10 cellular contexts compared by ENCODE assay signal in genomic region chr1:159913451-159914192, GRCh38. TPM values are rescaled to one million over a fixed set of nuclear protein-coding genes. Genes with fewer than 3 reads are reported as not detected.
A peak's percentile ranks its signal among the peaks of the same experiment; 100 is the strongest.
DNase-seq lines count a peak whose midpoint lies in the region; ATAC-seq, FAIRE-seq and TF ChIP-seq lines count a peak whose summit lies in the region.
"Had no signal": no experiment of that assay in that cellular context is flagged by ENCODE, and none has a peak within 500 bp of the region (broad histone marks: within the 10 kb centered on the region; RNA-seq: fewer than 3 reads in every experiment).

No MANE protein-coding gene starts in this region.

- no peaks in the 10 kb centered on the region for H3K9me3 Mint-ChIP-seq in activated CD8-positive, alpha-beta T cell treated with anti-CD3 and anti-CD28 coated beads, Interleukin-2, amount 10 ng/mL, durations not matched to agents 7 days and 5 days (ENCODE audit: insufficient read depth)
- H3K9me3 Mint-ChIP-seq in activated CD8-positive, alpha-beta T cell treated with anti-CD3 and anti-CD28 coated beads for 36 hours: no peaks in the 10 kb centered on the region
- H3K9me3 Mint-ChIP-seq in T-cell: no peaks in the 10 kb centered on the region

- no peak for TF ChIP-seq EP300 in stomach (IDR thresholded peaks at IDR 0.05)

- DNase-seq in activated CD8-positive, alpha-beta T cell treated with anti-CD3 and anti-CD28 coated beads, Interleukin-2, amount 10 ng/mL, durations not matched to agents 7 days and 5 days: no peak
- DNase-seq in activated CD8-positive, alpha-beta T cell treated with anti-CD3 and anti-CD28 coated beads for 36 hours: no peak
- DNase-seq in T-cell (no peak), kidney (peak; percentile 79), stomach (peak; percentile 76), NCI-H2107 treated with DMSO at 0.1 percent for 48 hours (lab: John Stamatoyannopoulos, UW; ENCODE audit: unreplicated experiment) (no peak)
- DNase-seq: dermis blood vessel endothelial cell, right lobe of liver had no signal

- no peak overlapping the region for H3K9ac ChIP-seq in kidney (ENCODE audit: low read length in 2 of 2)

- peaks cover 5 to 13% of the 10 kb centered on the region in 2 donors for H3K36me3 ChIP-seq in kidney (ENCODE audit: control insufficient read depth in 1 of 2, insufficient read depth in 2 of 2, low read length in 2 of 2)
- peaks cover 11 to 28% (median 17%) of the 10 kb centered on the region in 4 donors for H3K36me3 ChIP-seq in stomach

- intact Hi-C loops in activated CD8-positive, alpha-beta T cell treated with anti-CD3 and anti-CD28 coated beads for 36 hours (cut with micrococcal nuclease): no loop called here
- intact Hi-C loops in kidney (cut with DNase I): no loop called here
- intact Hi-C loops in stomach (cut with DNase I; ENCODE audit: low total_unique reads): no loop called here

- CTCF ChIA-PET in activated CD8-positive, alpha-beta T cell treated with anti-CD3 and anti-CD28 coated beads, Interleukin-2, amount 10 ng/mL, durations not matched to agents 7 days and 5 days (lab: Charles Lee): no interaction called here
- CTCF ChIA-PET in activated CD8-positive, alpha-beta T cell treated with anti-CD3 and anti-CD28 coated beads for 36 hours (lab: Charles Lee): interaction anchor here (1.4 kb wide), 1 partner anchor 115 kb away, joined by 3 read pairs; no protein-coding TSS in a partner anchor
- CTCF ChIA-PET in T-cell (lab: Charles Lee): no interaction called here

- no peak overlapping the region for H3K4me3 Mint-ChIP-seq in activated CD8-positive, alpha-beta T cell treated with anti-CD3 and anti-CD28 coated beads, Interleukin-2, amount 10 ng/mL, durations not matched to agents 7 days and 5 days
- H3K4me3 Mint-ChIP-seq in activated CD8-positive, alpha-beta T cell treated with anti-CD3 and anti-CD28 coated beads for 36 hours: no peak overlapping the region
- peak overlapping the region in 1 of 3 donors; percentile 63 for H3K4me3 Mint-ChIP-seq in T-cell

- ATAC-seq in activated CD8-positive, alpha-beta T cell treated with anti-CD3 and anti-CD28 coated beads, Interleukin-2, amount 10 ng/mL, durations not matched to agents 7 days and 5 days: no peak
- ATAC-seq in activated CD8-positive, alpha-beta T cell treated with anti-CD3 and anti-CD28 coated beads for 36 hours: no peak
- ATAC-seq in T-cell (replicated peaks in 1 of 4) (no peak), GM21825 (IDR thresholded peaks at IDR 0.05; ENCODE audit: unreplicated experiment) (no peak), HG03442 (IDR thresholded peaks at IDR 0.05; ENCODE audit: unreplicated experiment) (no peak)
- ATAC-seq: right lobe of liver had no signal

- no peaks in the 10 kb centered on the region for H3K27me3 ChIP-seq in stomach
- H3K27me3 ChIP-seq: right lobe of liver had no signal

- no peak for FAIRE-seq in kidney (lab: Jason Lieb, UNC)

- H3K27ac ChIP-seq in kidney (ENCODE audit: low read depth in 2 of 2, low read length in 2 of 2) (peak overlapping the region in 1 of 2 donors; percentile 50), stomach (peak overlapping the region; percentile 75 to 99 (median 83))
- H3K27ac ChIP-seq: right lobe of liver had no signal

- H3K4me1 Mint-ChIP-seq in activated CD8-positive, alpha-beta T cell treated with anti-CD3 and anti-CD28 coated beads, Interleukin-2, amount 10 ng/mL, durations not matched to agents 7 days and 5 days (ENCODE audit: low read depth): peaks cover 78% of the 10 kb centered on the region
- H3K4me1 Mint-ChIP-seq in activated CD8-positive, alpha-beta T cell treated with anti-CD3 and anti-CD28 coated beads for 36 hours (ENCODE audit: low read depth): peaks cover 59% of the 10 kb centered on the region
- peaks cover 68 to 85% (median 80%) of the 10 kb centered on the region in 3 donors for H3K4me1 Mint-ChIP-seq in T-cell

- TF ChIP-seq POLR2A in stomach (IDR thresholded peaks at IDR 0.05): no peak

- H3K9me3 ChIP-seq in kidney (ENCODE audit: control insufficient read depth in 1 of 2, low read length in 2 of 2) (no peaks in the 10 kb centered on the region), stomach (no peaks in the 10 kb centered on the region)
- H3K9me3 ChIP-seq: right lobe of liver had no signal

- WGBS in stomach, 5 donors: 21 to 54% (median 43%) methylated on average over 5 of the region's 5 CpGs

- H3K4me1 ChIP-seq in kidney (ENCODE audit: control insufficient read depth in 1 of 2, insufficient read depth in 1 of 2, low read depth in 1 of 2, low read length in 2 of 2): peaks cover 0 to 21% of the 10 kb centered on the region in 2 donors
- peaks cover 71 to 99% (median 81%) of the 10 kb centered on the region in 4 donors for H3K4me1 ChIP-seq in stomach
- H3K4me1 ChIP-seq: right lobe of liver had no signal

- H3K36me3 Mint-ChIP-seq in activated CD8-positive, alpha-beta T cell treated with anti-CD3 and anti-CD28 coated beads, Interleukin-2, amount 10 ng/mL, durations not matched to agents 7 days and 5 days (ENCODE audit: low read depth): peaks cover 44% of the 10 kb centered on the region
- H3K36me3 Mint-ChIP-seq in activated CD8-positive, alpha-beta T cell treated with anti-CD3 and anti-CD28 coated beads for 36 hours (ENCODE audit: low read depth): peaks cover 20% of the 10 kb centered on the region
- H3K36me3 Mint-ChIP-seq in T-cell: peaks cover 23% of the 10 kb centered on the region

- POLR2A ChIA-PET in activated CD8-positive, alpha-beta T cell treated with anti-CD3 and anti-CD28 coated beads, Interleukin-2, amount 10 ng/mL, durations not matched to agents 7 days and 5 days (lab: Charles Lee): interaction anchor here (0.7 to 0.8 kb wide), 2 partner anchors 9 to 10 kb away, joined by 3 to 4 read pairs; no protein-coding TSS in a partner anchor
- POLR2A ChIA-PET in activated CD8-positive, alpha-beta T cell treated with anti-CD3 and anti-CD28 coated beads for 36 hours (lab: Charles Lee): interaction anchor here (4.2 kb wide), 1 partner anchor 10 kb away, joined by 56 read pairs; the partner anchor contains the start of gene TAGLN2
- POLR2A ChIA-PET in T-cell (lab: Charles Lee): interaction anchor here (0.6 to 2.9 kb wide), 3 partner anchors 11 to 1300 kb away, joined by 3 to 16 read pairs (median 3); partner anchors contain the start of gene TAGLN2 (in 1 of the 2)

- no peak for TF ChIP-seq CTCF in activated CD8-positive, alpha-beta T cell treated with anti-CD3 and anti-CD28 coated beads for 36 hours (IDR thresholded peaks at IDR 0.05)
- no peak for TF ChIP-seq CTCF in kidney (IDR thresholded peaks at IDR 0.05; ENCODE audit: borderline replicate concordance, extremely low read depth, insufficient read depth)
- TF ChIP-seq CTCF in stomach (IDR thresholded peaks at IDR 0.05): no peak

- H3K27ac Mint-ChIP-seq in activated CD8-positive, alpha-beta T cell treated with anti-CD3 and anti-CD28 coated beads, Interleukin-2, amount 10 ng/mL, durations not matched to agents 7 days and 5 days: peak overlapping the region; percentile 56
- H3K27ac Mint-ChIP-seq in activated CD8-positive, alpha-beta T cell treated with anti-CD3 and anti-CD28 coated beads for 36 hours: no peak overlapping the region
- peak overlapping the region; percentile 94 to 98 for H3K27ac Mint-ChIP-seq in T-cell

- H3K27me3 Mint-ChIP-seq in activated CD8-positive, alpha-beta T cell treated with anti-CD3 and anti-CD28 coated beads, Interleukin-2, amount 10 ng/mL, durations not matched to agents 7 days and 5 days (ENCODE audit: low read depth): no peaks in the 10 kb centered on the region
- H3K27me3 Mint-ChIP-seq in activated CD8-positive, alpha-beta T cell treated with anti-CD3 and anti-CD28 coated beads for 36 hours: no peaks in the 10 kb centered on the region
- no peaks in the 10 kb centered on the region for H3K27me3 Mint-ChIP-seq in T-cell

- H3K4me3 ChIP-seq in kidney (ENCODE audit: low read length in 2 of 2): no peak overlapping the region
- no peak overlapping the region for H3K4me3 ChIP-seq in stomach
- H3K4me3 ChIP-seq: right lobe of liver had no signal

RNA-seq across cellular contexts. Expression of gene TAGLN2, which starts 11.7 kb away (rescaled TPM):
- total RNA-seq in activated CD8-positive, alpha-beta T cell treated with anti-CD3 and anti-CD28 coated beads, Interleukin-2, amount 10 ng/mL, durations not matched to agents 7 days and 5 days: 100 to 1,000 TPM; 476 to 510 TPM
- total RNA-seq in activated CD8-positive, alpha-beta T cell treated with anti-CD3 and anti-CD28 coated beads for 36 hours: 100 to 1,000 TPM; 475 to 482 TPM
- 100 to 1,000 TPM; 210 to 372 (median 245) TPM for total RNA-seq in T-cell
- total RNA-seq in kidney: 358 TPM
- 223 TPM for polyA plus RNA-seq in kidney (ENCODE audit: insufficient read depth, low read depth, low replicate concordance)
- 100 to 1,000 TPM in 4 of 5 donors, 10 to 100 TPM in 1; 49.0 to 445 (median 239) TPM for total RNA-seq in stomach
- 1,000 to 10,000 TPM in 1 of 3 donors, 100 to 1,000 TPM in 2; 306 to 1,290 (median 583) TPM for polyA plus RNA-seq in stomach

RNA-seq across cellular contexts. Expression of gene CFAP45, which starts 13.7 kb away (rescaled TPM):
- under 1 TPM; 0.34 to 0.79 TPM for total RNA-seq in activated CD8-positive, alpha-beta T cell treated with anti-CD3 and anti-CD28 coated beads, Interleukin-2, amount 10 ng/mL, durations not matched to agents 7 days and 5 days
- 1 to 10 TPM; 1.3 to 1.4 TPM for total RNA-seq in activated CD8-positive, alpha-beta T cell treated with anti-CD3 and anti-CD28 coated beads for 36 hours
- total RNA-seq in T-cell (1 to 10 TPM; 1.2 to 4.7 (median 1.5) TPM), kidney (1.0 TPM), stomach (1 to 10 TPM in 1 of 5 donors, under 1 TPM in 1, not detected in 3; 0.73 to 1.0 TPM)
- polyA plus RNA-seq in kidney (ENCODE audit: insufficient read depth, low read depth, low replicate concordance) (14.2 TPM), stomach (under 1 TPM in 2 of 3 donors, not detected in 1; 0.30 to 0.31 TPM)
- total RNA-seq: right lobe of liver had no signal

RNA-seq across cellular contexts. Expression of gene IGSF9, which starts 31.8 kb away (rescaled TPM):
- not detected for total RNA-seq in activated CD8-positive, alpha-beta T cell treated with anti-CD3 and anti-CD28 coated beads, Interleukin-2, amount 10 ng/mL, durations not matched to agents 7 days and 5 days
- under 1 TPM in 1 of 2 experiments, not detected in 1; 0.07 TPM for total RNA-seq in activated CD8-positive, alpha-beta T cell treated with anti-CD3 and anti-CD28 coated beads for 36 hours
- total RNA-seq in T-cell (under 1 TPM in 3 of 5 donors, not detected in 2; 0.06 to 0.16 (median 0.12) TPM), kidney (0.88 TPM), stomach (10 to 100 TPM in 3 of 5 donors, 1 to 10 TPM in 2; 4.9 to 36.2 (median 15.6) TPM)
- polyA plus RNA-seq in kidney (ENCODE audit: insufficient read depth, low read depth, low replicate concordance) (1.3 TPM), stomach (1 to 10 TPM; 2.0 to 8.2 (median 7.3) TPM)
- total RNA-seq: dermis blood vessel endothelial cell had no signal

RNA-seq across cellular contexts. Expression of gene SLAMF9, which starts 40.4 kb away (rescaled TPM):
- not detected for total RNA-seq in activated CD8-positive, alpha-beta T cell treated with anti-CD3 and anti-CD28 coated beads, Interleukin-2, amount 10 ng/mL, durations not matched to agents 7 days and 5 days
- not detected for total RNA-seq in activated CD8-positive, alpha-beta T cell treated with anti-CD3 and anti-CD28 coated beads for 36 hours
- not detected for total RNA-seq in T-cell
- total RNA-seq in kidney: not detected
- polyA plus RNA-seq in kidney (ENCODE audit: insufficient read depth, low read depth, low replicate concordance): not detected
- total RNA-seq in stomach: not detected
- polyA plus RNA-seq in stomach: under 1 TPM in 1 of 3 donors, not detected in 2; 0.87 TPM
- total RNA-seq: dermis blood vessel endothelial cell had no signal

RNA-seq across cellular contexts. Expression of gene VSIG8, which starts 51.2 kb away (rescaled TPM):
- not detected for total RNA-seq in activated CD8-positive, alpha-beta T cell treated with anti-CD3 and anti-CD28 coated beads, Interleukin-2, amount 10 ng/mL, durations not matched to agents 7 days and 5 days
- not detected for total RNA-seq in activated CD8-positive, alpha-beta T cell treated with anti-CD3 and anti-CD28 coated beads for 36 hours
- total RNA-seq in T-cell (not detected), kidney (not detected), stomach (1 to 10 TPM in 1 of 5 donors, not detected in 4; 2.5 TPM)
- polyA plus RNA-seq in kidney (ENCODE audit: insufficient read depth, low read depth, low replicate concordance) (8.1 TPM), stomach (under 1 TPM in 1 of 3 donors, not detected in 2; 0.30 TPM)
- total RNA-seq: dermis blood vessel endothelial cell, right lobe of liver had no signal

Comparison
In these comparisons a context has a peak if more than half of its experiments do, and no peak if none do; other contexts are left out.
1. DNase-seq: peak in kidney (single experiment) and stomach (single experiment); none in activated CD8-positive, alpha-beta T cell treated with anti-CD3 and anti-CD28 coated beads, Interleukin-2, amount 10 ng/mL, durations not matched to agents 7 days and 5 days (single experiment), activated CD8-positive, alpha-beta T cell treated with anti-CD3 and anti-CD28 coated beads for 36 hours (single experiment), T-cell (0 of 34) and NCI-H2107 treated with DMSO at 0.1 percent for 48 hours (single experiment).